Comparison of ENCODE assay signal across 1 cellular context in the genomic region with DNA sequence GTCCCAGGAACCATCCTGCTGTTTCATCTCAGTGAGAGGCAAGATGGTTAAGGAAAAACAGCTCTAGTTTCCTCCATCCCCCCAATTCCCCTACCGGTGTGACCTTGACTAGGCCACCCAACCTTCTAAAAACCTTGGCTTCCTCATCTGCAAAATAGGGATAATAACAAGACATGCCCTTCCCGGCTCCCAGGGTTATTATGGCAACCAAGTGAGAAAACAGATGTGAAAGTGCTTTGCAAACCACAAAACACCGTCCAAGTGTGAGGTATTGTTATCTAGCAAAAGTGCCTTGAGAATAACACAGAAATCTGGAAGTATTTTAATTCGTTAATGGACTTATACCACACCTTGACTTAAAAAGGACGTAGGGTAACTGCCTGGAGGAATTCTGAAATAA.
TF ChIP-seq lines count a peak whose summit lies in the region.

No MANE protein-coding gene starts in this region.

TF ChIP-seq in HepG2, 621 proteins besides CTCF, POLR2A, EP300 and RAD21 (continued from another document):
- TF ChIP-seq, protein P1, sequence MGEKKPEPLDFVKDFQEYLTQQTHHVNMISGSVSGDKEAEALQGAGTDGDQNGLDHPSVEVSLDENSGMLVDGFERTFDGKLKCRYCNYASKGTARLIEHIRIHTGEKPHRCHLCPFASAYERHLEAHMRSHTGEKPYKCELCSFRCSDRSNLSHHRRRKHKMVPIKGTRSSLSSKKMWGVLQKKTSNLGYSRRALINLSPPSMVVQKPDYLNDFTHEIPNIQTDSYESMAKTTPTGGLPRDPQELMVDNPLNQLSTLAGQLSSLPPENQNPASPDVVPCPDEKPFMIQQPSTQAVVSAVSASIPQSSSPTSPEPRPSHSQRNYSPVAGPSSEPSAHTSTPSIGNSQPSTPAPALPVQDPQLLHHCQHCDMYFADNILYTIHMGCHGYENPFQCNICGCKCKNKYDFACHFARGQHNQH (CRISPR knock-in tag; IDR thresholded peaks at IDR 0.05): no peak
- TF ChIP-seq, protein P2, sequence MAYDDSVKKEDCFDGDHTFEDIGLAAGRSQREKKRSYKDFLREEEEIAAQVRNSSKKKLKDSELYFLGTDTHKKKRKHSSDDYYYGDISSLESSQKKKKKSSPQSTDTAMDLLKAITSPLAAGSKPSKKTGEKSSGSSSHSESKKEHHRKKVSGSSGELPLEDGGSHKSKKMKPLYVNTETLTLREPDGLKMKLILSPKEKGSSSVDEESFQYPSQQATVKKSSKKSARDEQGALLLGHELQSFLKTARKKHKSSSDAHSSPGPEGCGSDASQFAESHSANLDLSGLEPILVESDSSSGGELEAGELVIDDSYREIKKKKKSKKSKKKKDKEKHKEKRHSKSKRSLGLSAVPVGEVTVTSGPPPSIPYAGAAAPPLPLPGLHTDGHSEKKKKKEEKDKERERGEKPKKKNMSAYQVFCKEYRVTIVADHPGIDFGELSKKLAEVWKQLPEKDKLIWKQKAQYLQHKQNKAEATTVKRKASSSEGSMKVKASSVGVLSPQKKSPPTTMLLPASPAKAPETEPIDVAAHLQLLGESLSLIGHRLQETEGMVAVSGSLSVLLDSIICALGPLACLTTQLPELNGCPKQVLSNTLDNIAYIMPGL (CRISPR knock-in tag; IDR thresholded peaks at IDR 0.05; ENCODE audit: borderline replicate concordance in 1 of 2, low read depth in 1 of 2): no peak
- TF ChIP-seq CHD4 (IDR thresholded peaks at IDR 0.05; ENCODE audit: borderline replicate concordance, low read length): no peak
- no peak for TF ChIP-seq KLF16 (CRISPR knock-in tag; IDR thresholded peaks at IDR 0.05)
- no peak for TF ChIP-seq TGIF2 (CRISPR knock-in tag; IDR thresholded peaks at IDR 0.05)
- no peak for TF ChIP-seq SNRNP70 (IDR thresholded peaks at IDR 0.05; ENCODE audit: low read depth, low read length)
- TF ChIP-seq, protein P3, sequence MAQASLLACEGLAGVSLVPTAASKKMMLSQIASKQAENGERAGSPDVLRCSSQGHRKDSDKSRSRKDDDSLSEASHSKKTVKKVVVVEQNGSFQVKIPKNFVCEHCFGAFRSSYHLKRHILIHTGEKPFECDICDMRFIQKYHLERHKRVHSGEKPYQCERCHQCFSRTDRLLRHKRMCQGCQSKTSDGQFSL (CRISPR knock-in tag; IDR thresholded peaks at IDR 0.05): no peak
- no peak for TF ChIP-seq SMARCE1 (IDR thresholded peaks at IDR 0.05; ENCODE audit: borderline replicate concordance)
- no peak for TF ChIP-seq HHEX (CRISPR knock-in tag; IDR thresholded peaks at IDR 0.05)
- TF ChIP-seq ZBTB20 (CRISPR knock-in tag; IDR thresholded peaks at IDR 0.05; ENCODE audit: borderline replicate concordance, low read depth): no peak
- TF ChIP-seq, protein P4, sequence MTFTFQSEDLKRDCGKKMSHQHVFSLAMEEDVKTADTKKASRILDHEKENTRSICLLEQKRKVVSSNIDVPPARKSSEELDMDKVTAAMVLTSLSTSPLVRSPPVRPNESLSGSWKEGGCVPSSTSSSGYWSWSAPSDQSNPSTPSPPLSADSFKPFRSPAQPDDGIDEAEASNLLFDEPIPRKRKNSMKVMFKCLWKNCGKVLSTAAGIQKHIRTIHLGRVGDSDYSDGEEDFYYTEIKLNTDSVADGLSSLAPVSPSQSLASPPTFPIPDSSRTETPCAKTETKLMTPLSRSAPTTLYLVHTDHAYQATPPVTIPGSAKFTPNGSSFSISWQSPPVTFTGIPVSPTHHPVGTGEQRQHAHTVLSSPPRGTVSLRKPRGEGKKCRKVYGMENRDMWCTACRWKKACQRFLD (CRISPR knock-in tag; IDR thresholded peaks at IDR 0.05; ENCODE audit: borderline replicate concordance): no peak
- TF ChIP-seq ZNF264 (CRISPR knock-in tag; IDR thresholded peaks at IDR 0.05): no peak
- TF ChIP-seq, protein P5, sequence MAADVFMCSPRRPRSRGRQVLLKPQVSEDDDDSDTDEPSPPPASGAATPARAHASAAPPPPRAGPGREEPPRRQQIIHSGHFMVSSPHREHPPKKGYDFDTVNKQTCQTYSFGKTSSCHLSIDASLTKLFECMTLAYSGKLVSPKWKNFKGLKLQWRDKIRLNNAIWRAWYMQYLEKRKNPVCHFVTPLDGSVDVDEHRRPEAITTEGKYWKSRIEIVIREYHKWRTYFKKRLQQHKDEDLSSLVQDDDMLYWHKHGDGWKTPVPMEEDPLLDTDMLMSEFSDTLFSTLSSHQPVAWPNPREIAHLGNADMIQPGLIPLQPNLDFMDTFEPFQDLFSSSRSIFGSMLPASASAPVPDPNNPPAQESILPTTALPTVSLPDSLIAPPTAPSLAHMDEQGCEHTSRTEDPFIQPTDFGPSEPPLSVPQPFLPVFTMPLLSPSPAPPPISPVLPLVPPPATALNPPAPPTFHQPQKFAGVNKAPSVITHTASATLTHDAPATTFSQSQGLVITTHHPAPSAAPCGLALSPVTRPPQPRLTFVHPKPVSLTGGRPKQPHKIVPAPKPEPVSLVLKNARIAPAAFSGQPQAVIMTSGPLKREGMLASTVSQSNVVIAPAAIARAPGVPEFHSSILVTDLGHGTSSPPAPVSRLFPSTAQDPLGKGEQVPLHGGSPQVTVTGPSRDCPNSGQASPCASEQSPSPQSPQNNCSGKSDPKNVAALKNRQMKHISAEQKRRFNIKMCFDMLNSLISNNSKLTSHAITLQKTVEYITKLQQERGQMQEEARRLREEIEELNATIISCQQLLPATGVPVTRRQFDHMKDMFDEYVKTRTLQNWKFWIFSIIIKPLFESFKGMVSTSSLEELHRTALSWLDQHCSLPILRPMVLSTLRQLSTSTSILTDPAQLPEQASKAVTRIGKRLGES (CRISPR knock-in tag; IDR thresholded peaks at IDR 0.05; ENCODE audit: borderline replicate concordance): no peak
- TF ChIP-seq ZNF891 (CRISPR knock-in tag; IDR thresholded peaks at IDR 0.05): no peak
- no peak for TF ChIP-seq ERF (CRISPR knock-in tag; IDR thresholded peaks at IDR 0.05)
- TF ChIP-seq, protein P6, sequence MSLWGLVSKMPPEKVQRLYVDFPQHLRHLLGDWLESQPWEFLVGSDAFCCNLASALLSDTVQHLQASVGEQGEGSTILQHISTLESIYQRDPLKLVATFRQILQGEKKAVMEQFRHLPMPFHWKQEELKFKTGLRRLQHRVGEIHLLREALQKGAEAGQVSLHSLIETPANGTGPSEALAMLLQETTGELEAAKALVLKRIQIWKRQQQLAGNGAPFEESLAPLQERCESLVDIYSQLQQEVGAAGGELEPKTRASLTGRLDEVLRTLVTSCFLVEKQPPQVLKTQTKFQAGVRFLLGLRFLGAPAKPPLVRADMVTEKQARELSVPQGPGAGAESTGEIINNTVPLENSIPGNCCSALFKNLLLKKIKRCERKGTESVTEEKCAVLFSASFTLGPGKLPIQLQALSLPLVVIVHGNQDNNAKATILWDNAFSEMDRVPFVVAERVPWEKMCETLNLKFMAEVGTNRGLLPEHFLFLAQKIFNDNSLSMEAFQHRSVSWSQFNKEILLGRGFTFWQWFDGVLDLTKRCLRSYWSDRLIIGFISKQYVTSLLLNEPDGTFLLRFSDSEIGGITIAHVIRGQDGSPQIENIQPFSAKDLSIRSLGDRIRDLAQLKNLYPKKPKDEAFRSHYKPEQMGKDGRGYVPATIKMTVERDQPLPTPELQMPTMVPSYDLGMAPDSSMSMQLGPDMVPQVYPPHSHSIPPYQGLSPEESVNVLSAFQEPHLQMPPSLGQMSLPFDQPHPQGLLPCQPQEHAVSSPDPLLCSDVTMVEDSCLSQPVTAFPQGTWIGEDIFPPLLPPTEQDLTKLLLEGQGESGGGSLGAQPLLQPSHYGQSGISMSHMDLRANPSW (CRISPR knock-in tag; IDR thresholded peaks at IDR 0.05; ENCODE audit: borderline replicate concordance): no peak
- TF ChIP-seq, protein P7, sequence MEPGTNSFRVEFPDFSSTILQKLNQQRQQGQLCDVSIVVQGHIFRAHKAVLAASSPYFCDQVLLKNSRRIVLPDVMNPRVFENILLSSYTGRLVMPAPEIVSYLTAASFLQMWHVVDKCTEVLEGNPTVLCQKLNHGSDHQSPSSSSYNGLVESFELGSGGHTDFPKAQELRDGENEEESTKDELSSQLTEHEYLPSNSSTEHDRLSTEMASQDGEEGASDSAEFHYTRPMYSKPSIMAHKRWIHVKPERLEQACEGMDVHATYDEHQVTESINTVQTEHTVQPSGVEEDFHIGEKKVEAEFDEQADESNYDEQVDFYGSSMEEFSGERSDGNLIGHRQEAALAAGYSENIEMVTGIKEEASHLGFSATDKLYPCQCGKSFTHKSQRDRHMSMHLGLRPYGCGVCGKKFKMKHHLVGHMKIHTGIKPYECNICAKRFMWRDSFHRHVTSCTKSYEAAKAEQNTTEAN (CRISPR knock-in tag; conservative IDR thresholded peaks at IDR 0.05): no peak
- no peak for TF ChIP-seq CEBPB (IDR thresholded peaks at IDR 0.05; ENCODE audit: borderline replicate concordance, low read depth, low read length)
